ENCODE assay signal across 9 cellular contexts in genomic region chr18:27005589-27005988, GRCh38.
DNase-seq lines count a peak whose midpoint lies in the region; TF ChIP-seq lines count a peak whose summit lies in the region.
"Had no signal": no experiment of that assay in that cellular context is flagged by ENCODE, and none has a peak within 500 bp of the region (broad histone marks: within the 10 kb centered on the region; RNA-seq: fewer than 3 reads in every experiment).

No MANE protein-coding gene starts in this region.

- H3K4me2 ChIP-seq in H9 (ENCODE audit: insufficient read depth, insufficient read length, low read length) (no peak overlapping the region), PC-9 (no peak overlapping the region)

- H3K27me3 ChIP-seq in GM06990 (replicated peaks; ENCODE audit: control insufficient read depth, insufficient read depth, low read length) (no peaks in the 10 kb centered on the region), H9 (ENCODE audit: insufficient read depth, low read length) (no peaks in the 10 kb centered on the region), PC-9 (ENCODE audit: insufficient read depth, low read depth) (no peaks in the 10 kb centered on the region), adrenal gland (no peaks in the 10 kb centered on the region)

- H4K20me1 ChIP-seq in H9 (ENCODE audit: control insufficient read depth, insufficient read depth, insufficient read length), result no peaks in the 10 kb centered on the region
- no peaks in the 10 kb centered on the region for H4K20me1 ChIP-seq in PC-9 (ENCODE audit: insufficient read depth)

- H3K4ac ChIP-seq in H9 (ENCODE audit: low read depth, low read length), result no peak overlapping the region

- H3K18ac ChIP-seq in H9 (ENCODE audit: insufficient read length, low read depth, low read length), result no peak overlapping the region

- no peak overlapping the region for H3K56ac ChIP-seq in H9 (ENCODE audit: insufficient read length, low read depth, low read length)

- no peak overlapping the region for H3K27ac Mint-ChIP-seq in H9

- no peaks in the 10 kb centered on the region for H3F3A ChIP-seq in PC-9 (ENCODE audit: insufficient read depth, low read depth)

- H3K36me3 ChIP-seq in GM06990 (ENCODE audit: control insufficient read depth, insufficient read depth, low read length) (no peaks in the 10 kb centered on the region), PC-9 (ENCODE audit: low read depth) (no peaks in the 10 kb centered on the region), adrenal gland (replicated peaks in 1 of 2) (no peaks in the 10 kb centered on the region)

- peaks cover 13% of the 10 kb centered on the region in 2 experiments for H3K4me1 Mint-ChIP-seq in H9

- no peak overlapping the region for H3K14ac ChIP-seq in H9 (ENCODE audit: insufficient read depth, low read length)

- no peaks in the 10 kb centered on the region for H3K27me3 Mint-ChIP-seq in H9 (ENCODE audit: low read depth)

- H2BK5ac ChIP-seq in H9 (ENCODE audit: insufficient read length, low read length), result no peak overlapping the region

- H3K9me3 Mint-ChIP-seq in H9, result no peaks in the 10 kb centered on the region

- intact Hi-C loops in PC-9 (cut with micrococcal nuclease; ENCODE audit: unreplicated experiment) (loop anchor here (2.0 to 10.0 kb wide), 2 partner anchors 601 to 699 kb away; no protein-coding TSS in a partner anchor), adrenal gland (cut with DNase I) (loop anchor here in 1 of 2 donors (10.0 kb wide), 1 partner anchor 191 kb away; no protein-coding TSS in a partner anchor)

- H2BK12ac ChIP-seq in H9 (ENCODE audit: insufficient read length, low read depth, low read length), result no peak overlapping the region

- no peaks in the 10 kb centered on the region for H3K79me1 ChIP-seq in H9 (ENCODE audit: insufficient read depth, low read depth, low read length, poor library complexity, severe bottlenecking)

- DNase-seq in GM06990 (ENCODE audit: extremely low read depth, insufficient read length), result no peak
- no peak for DNase-seq in H9
- no peak for DNase-seq in PC-9
- peak; percentile 18 for DNase-seq in iris pigment epithelial cell (ENCODE audit: low read depth)
- no peak for DNase-seq in CD1c-positive myeloid dendritic cell (ENCODE audit: extremely low spot score)
- DNase-seq in nucleus accumbens (lab: John Stamatoyannopoulos, UW), result no peak
- no peak for DNase-seq in adrenal gland
- DNase-seq in stimulated activated CD4-positive, alpha-beta T cell treated with anti-CD3 and anti-CD28 coated beads, Interleukin-12 subunit alpha, Interleukin-12 subunit beta, amount 100 ng/mL, for 4 hours, result no peak
- DNase-seq: activated CD4-positive, alpha-beta T cell treated with anti-CD3 and anti-CD28 coated beads, Interleukin-2, amount 50 U/mL, for 4 hours had no signal

- no peak overlapping the region for H3K23ac ChIP-seq in H9 (ENCODE audit: insufficient read length, low read depth, low read length)

- CTCF ChIA-PET in PC-9 (lab: Charles Lee), result interaction anchor here (0.6 kb wide), 1 partner anchor 593 kb away, joined by 3 read pairs; no protein-coding TSS in a partner anchor

- TF ChIP-seq CTCF in GM06990 (IDR thresholded peaks at IDR 0.05; ENCODE audit: insufficient read depth, low read length, poor library complexity, severe bottlenecking), result peak; percentile 58
- TF ChIP-seq CTCF in H9 (conservative IDR thresholded peaks at IDR 0.05), result peak; percentile 69
- peak; percentile 54; the same call in 1 of the 2 replicates for TF ChIP-seq CTCF in PC-9 (conservative IDR thresholded peaks at IDR 0.05)
- TF ChIP-seq CTCF in adrenal gland (IDR thresholded peaks at IDR 0.05), result peak in 2 of 6 experiments; percentile 15 to 25

- H3K23me2 ChIP-seq in H9 (ENCODE audit: insufficient read length, low read depth, low read length, poor library complexity, severe bottlenecking), result no peaks in the 10 kb centered on the region

- POLR2A ChIA-PET in PC-9 (lab: Charles Lee; ENCODE audit: unreplicated experiment), result interaction anchor here (0.6 kb wide), 1 partner anchor 381 kb away, joined by 5 read pairs; no protein-coding TSS in a partner anchor

- H2AFZ ChIP-seq in H9 (ENCODE audit: low read length), result no peak overlapping the region
- no peak overlapping the region for H2AFZ ChIP-seq in PC-9

- no TSS peak for BruUV-seq in PC-9 (replicated peaks; lab: Mats Ljungman, UMichigan)

- no peak overlapping the region for H3T11ph ChIP-seq in H9 (ENCODE audit: low read length)

- H3K9me2 ChIP-seq in PC-9 (ENCODE audit: insufficient read depth), result no peaks in the 10 kb centered on the region

- no peak overlapping the region for H2AK5ac ChIP-seq in H9 (ENCODE audit: insufficient read length, low read length)

- TF ChIP-seq POLR2A in adrenal gland (IDR thresholded peaks at IDR 0.05), result no peak

- no peaks in the 10 kb centered on the region; a peak in 1 of 7 replicates for H3K36me3 Mint-ChIP-seq in H9 (ENCODE audit: insufficient read depth in 1 of 3, low read depth in 3 of 3)

- no peak overlapping the region for H4K5ac ChIP-seq in H9 (ENCODE audit: insufficient read length, low read depth, low read length)

- H3K4me3 Mint-ChIP-seq in H9, result no peak overlapping the region

- no peak overlapping the region for H3K9ac ChIP-seq in H9 (ENCODE audit: extremely low read depth, insufficient read length, low read length)

- WGBS in H9 (ENCODE audit: extremely low coverage, insufficient read length, low lambda C conversion rate), result no CpG with 5 or more reads among the region's 1 CpG
- 0 to 50% (median 17%) methylated on average over 1 of the region's 1 CpG for WGBS in adrenal gland, 4 donors

- H3K79me2 ChIP-seq in H9 (ENCODE audit: insufficient read depth, low read length) (no peaks in the 10 kb centered on the region), PC-9 (ENCODE audit: low read depth) (no peaks in the 10 kb centered on the region)

- H2BK120ac ChIP-seq in H9 (ENCODE audit: low read depth, low read length, poor library complexity, severe bottlenecking), result no peak overlapping the region

- H4K91ac ChIP-seq in H9 (ENCODE audit: insufficient read length, low read depth, low read length), result no peak overlapping the region

- H3K4me3 ChIP-seq in GM06990 (replicated peaks; ENCODE audit: low read depth, low read length) (no peak overlapping the region), PC-9 (no peak overlapping the region), adrenal gland (no peak overlapping the region)

- no peaks in the 10 kb centered on the region for H3K9me3 ChIP-seq in H9 (ENCODE audit: control insufficient read depth, low read depth, low read length)
- no peaks in the 10 kb centered on the region for H3K9me3 ChIP-seq in PC-9 (ENCODE audit: insufficient read depth, low read depth)
- no peaks in the 10 kb centered on the region for H3K9me3 ChIP-seq in adrenal gland (replicated peaks in 1 of 3)

- H3K4me1 ChIP-seq in H9 (ENCODE audit: insufficient read depth, low read length), result no peaks in the 10 kb centered on the region; the same call in 1 of the 2 replicates
- H3K4me1 ChIP-seq in PC-9 (replicated peaks; ENCODE audit: insufficient read depth), result no peaks in the 10 kb centered on the region
- H3K4me1 ChIP-seq in adrenal gland (replicated peaks in 1 of 2), result no peaks in the 10 kb centered on the region

- no peak overlapping the region for H4K8ac ChIP-seq in H9 (replicated peaks; ENCODE audit: insufficient read length, low read depth, low read length)

- H2BK20ac ChIP-seq in H9 (ENCODE audit: low read depth, low read length, poor library complexity, severe bottlenecking), result no peak overlapping the region

- H2BK15ac ChIP-seq in H9 (ENCODE audit: low read depth, low read length), result no peak overlapping the region

- H3K27ac ChIP-seq in H9 (ENCODE audit: insufficient read length, low read depth, low read length) (no peak overlapping the region), PC-9 (no peak overlapping the region), adrenal gland (no peak overlapping the region)
